2 cellular contexts compared by ENCODE assay signal in the genomic region with DNA sequence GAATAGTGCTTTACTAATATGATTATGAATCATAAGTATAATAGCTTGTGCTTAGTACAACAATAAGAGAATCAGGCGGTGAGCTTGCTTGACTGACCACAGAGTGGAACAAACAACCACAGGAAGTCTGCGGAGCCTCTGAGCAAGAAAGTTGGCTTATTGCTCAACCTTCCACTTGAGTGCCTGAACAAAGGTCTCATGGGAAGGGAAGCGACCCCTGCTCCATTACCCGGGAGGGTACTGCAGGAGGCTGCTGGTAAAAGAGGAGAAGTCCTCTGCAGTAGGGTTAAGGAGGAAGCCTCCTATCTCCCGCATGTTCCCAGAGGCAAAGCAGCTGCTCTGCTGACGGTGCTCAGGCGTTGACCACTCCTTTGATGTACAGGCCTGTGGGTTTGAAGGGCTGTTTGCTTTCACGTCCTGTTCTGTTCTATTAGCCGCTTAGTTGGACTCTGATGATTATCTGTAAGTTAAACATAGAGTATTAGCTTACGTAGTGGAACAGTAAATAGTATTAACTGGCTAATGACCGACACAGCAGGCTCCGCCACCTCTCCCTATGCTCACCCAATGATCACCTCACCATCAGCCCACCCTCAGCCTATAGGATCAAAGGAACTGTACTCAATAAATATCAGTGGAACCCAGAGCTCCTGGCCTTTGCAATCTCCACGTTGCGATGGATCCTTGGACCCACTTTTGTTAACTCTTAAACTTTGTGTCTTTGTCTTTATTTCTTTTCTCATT.
TF ChIP-seq lines count a peak whose summit lies in the region.

No MANE protein-coding gene starts in this region.

TF ChIP-seq in GM12878, 131 proteins besides CTCF, POLR2A, EP300 and RAD21:
- no peak for TF ChIP-seq RCOR1 (conservative IDR thresholded peaks at IDR 0.05; ENCODE audit: low read depth, low read length)
- peak in 1 of 2 experiments; percentile 71; a peak in 2 of 4 replicates for TF ChIP-seq CEBPB (IDR thresholded peaks at IDR 0.05; ENCODE audit: borderline replicate concordance in 1 of 2, low read depth in 2 of 2, low read length in 2 of 2)
- TF ChIP-seq, protein P1, sequence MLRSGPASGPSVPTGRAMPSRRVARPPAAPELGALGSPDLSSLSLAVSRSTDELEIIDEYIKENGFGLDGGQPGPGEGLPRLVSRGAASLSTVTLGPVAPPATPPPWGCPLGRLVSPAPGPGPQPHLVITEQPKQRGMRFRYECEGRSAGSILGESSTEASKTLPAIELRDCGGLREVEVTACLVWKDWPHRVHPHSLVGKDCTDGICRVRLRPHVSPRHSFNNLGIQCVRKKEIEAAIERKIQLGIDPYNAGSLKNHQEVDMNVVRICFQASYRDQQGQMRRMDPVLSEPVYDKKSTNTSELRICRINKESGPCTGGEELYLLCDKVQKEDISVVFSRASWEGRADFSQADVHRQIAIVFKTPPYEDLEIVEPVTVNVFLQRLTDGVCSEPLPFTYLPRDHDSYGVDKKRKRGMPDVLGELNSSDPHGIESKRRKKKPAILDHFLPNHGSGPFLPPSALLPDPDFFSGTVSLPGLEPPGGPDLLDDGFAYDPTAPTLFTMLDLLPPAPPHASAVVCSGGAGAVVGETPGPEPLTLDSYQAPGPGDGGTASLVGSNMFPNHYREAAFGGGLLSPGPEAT (IDR thresholded peaks at IDR 0.05; ENCODE audit: low read depth), result peak; percentile 49
- TF ChIP-seq RUNX3 (IDR thresholded peaks at IDR 0.05; ENCODE audit: low read length), result peak; percentile 82
- TF ChIP-seq IKZF2 (IDR thresholded peaks at IDR 0.05), result peak; percentile 29 to 50; a peak in 2 of 4 replicates
- TF ChIP-seq DPF2 (IDR thresholded peaks at IDR 0.05), result 0 out of 2 replicates have a peak, but pooled peaks have one; percentile 46
- 0 out of 2 replicates have a peak, but pooled peaks have one; percentile 27 for TF ChIP-seq IKZF1 (conservative IDR thresholded peaks at IDR 0.05)
- no peak for TF ChIP-seq KDM1A (IDR thresholded peaks at IDR 0.05; ENCODE audit: borderline replicate concordance)
TF ChIP-seq in GM12878: peak in this region for 6.

TF ChIP-seq in HepG2, 621 proteins besides CTCF, POLR2A, EP300 and RAD21 (continues in another document):
- TF ChIP-seq, protein P2, sequence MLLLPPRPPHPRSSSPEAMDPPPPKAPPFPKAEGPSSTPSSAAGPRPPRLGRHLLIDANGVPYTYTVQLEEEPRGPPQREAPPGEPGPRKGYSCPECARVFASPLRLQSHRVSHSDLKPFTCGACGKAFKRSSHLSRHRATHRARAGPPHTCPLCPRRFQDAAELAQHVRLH (CRISPR knock-in tag; IDR thresholded peaks at IDR 0.05; ENCODE audit: borderline replicate concordance, low read depth), result peak; percentile 37; the same call in 1 of the 2 replicates
- TF ChIP-seq ZNF383 (CRISPR knock-in tag; IDR thresholded peaks at IDR 0.05; ENCODE audit: borderline replicate concordance) (no peak), NR2F1 (CRISPR knock-in tag; IDR thresholded peaks at IDR 0.05) (peak in 1 of 2 experiments; percentile 33; a peak in 1 of 4 replicates), NFKB2 (CRISPR knock-in tag; IDR thresholded peaks at IDR 0.05; ENCODE audit: borderline replicate concordance) (no peak), NCOA1 (CRISPR knock-in tag; IDR thresholded peaks at IDR 0.05) (0 out of 2 replicates have a peak, but pooled peaks have one; percentile 23), ZNF547 (CRISPR knock-in tag; IDR thresholded peaks at IDR 0.05) (no peak), ZNF317 (CRISPR knock-in tag; IDR thresholded peaks at IDR 0.05) (peak; percentile 75), ZFP62 (CRISPR knock-in tag; IDR thresholded peaks at IDR 0.05) (no peak), MEF2D (CRISPR knock-in tag; IDR thresholded peaks at IDR 0.05) (peak; percentile 83), GABPA (IDR thresholded peaks at IDR 0.05; ENCODE audit: low read depth, low read length) (no peak), GABPA (CRISPR knock-in tag; IDR thresholded peaks at IDR 0.05; ENCODE audit: low read depth) (peak; percentile 23; the same call in 1 of the 2 replicates), ZNF598 (CRISPR knock-in tag; IDR thresholded peaks at IDR 0.05; ENCODE audit: borderline replicate concordance) (no peak; the same call in 1 of the 2 replicates), RFXANK (CRISPR knock-in tag; IDR thresholded peaks at IDR 0.05) (no peak), MXI1 (IDR thresholded peaks at IDR 0.05; ENCODE audit: borderline replicate concordance, low read depth, low read length) (peak; percentile 35; the same call in 1 of the 3 replicates), SKI (IDR thresholded peaks at IDR 0.05; ENCODE audit: partially characterized antibody) (peak; percentile 39), CBFB (CRISPR knock-in tag; IDR thresholded peaks at IDR 0.05) (peak; percentile 99), SMAD3 (CRISPR knock-in tag; IDR thresholded peaks at IDR 0.05) (no peak), NONO (IDR thresholded peaks at IDR 0.05) (no peak), NONO (CRISPR knock-in tag; conservative IDR thresholded peaks at IDR 0.05) (peak; percentile 86; the same call in 1 of the 2 replicates), TAF1 (CRISPR knock-in tag; IDR thresholded peaks at IDR 0.05) (peak; percentile 32)
- TF ChIP-seq, protein P3, sequence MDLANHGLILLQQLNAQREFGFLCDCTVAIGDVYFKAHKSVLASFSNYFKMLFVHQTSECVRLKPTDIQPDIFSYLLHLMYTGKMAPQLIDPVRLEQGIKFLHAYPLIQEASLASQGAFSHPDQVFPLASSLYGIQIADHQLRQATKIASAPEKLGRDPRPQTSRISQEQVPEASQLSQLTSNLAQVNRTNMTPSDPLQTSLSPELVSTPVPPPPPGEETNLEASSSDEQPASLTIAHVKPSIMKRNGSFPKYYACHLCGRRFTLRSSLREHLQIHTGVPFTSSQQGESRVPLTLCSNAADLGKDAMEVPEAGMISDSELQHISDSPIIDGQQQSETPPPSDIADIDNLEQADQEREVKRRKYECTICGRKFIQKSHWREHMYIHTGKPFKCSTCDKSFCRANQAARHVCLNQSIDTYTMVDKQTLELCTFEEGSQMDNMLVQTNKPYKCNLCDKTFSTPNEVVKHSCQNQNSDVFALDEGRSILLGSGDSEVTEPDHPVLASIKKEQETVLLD (CRISPR knock-in tag; IDR thresholded peaks at IDR 0.05; ENCODE audit: low read depth), result peak; percentile 23; the same call in 1 of the 2 replicates
- TF ChIP-seq, protein P4, sequence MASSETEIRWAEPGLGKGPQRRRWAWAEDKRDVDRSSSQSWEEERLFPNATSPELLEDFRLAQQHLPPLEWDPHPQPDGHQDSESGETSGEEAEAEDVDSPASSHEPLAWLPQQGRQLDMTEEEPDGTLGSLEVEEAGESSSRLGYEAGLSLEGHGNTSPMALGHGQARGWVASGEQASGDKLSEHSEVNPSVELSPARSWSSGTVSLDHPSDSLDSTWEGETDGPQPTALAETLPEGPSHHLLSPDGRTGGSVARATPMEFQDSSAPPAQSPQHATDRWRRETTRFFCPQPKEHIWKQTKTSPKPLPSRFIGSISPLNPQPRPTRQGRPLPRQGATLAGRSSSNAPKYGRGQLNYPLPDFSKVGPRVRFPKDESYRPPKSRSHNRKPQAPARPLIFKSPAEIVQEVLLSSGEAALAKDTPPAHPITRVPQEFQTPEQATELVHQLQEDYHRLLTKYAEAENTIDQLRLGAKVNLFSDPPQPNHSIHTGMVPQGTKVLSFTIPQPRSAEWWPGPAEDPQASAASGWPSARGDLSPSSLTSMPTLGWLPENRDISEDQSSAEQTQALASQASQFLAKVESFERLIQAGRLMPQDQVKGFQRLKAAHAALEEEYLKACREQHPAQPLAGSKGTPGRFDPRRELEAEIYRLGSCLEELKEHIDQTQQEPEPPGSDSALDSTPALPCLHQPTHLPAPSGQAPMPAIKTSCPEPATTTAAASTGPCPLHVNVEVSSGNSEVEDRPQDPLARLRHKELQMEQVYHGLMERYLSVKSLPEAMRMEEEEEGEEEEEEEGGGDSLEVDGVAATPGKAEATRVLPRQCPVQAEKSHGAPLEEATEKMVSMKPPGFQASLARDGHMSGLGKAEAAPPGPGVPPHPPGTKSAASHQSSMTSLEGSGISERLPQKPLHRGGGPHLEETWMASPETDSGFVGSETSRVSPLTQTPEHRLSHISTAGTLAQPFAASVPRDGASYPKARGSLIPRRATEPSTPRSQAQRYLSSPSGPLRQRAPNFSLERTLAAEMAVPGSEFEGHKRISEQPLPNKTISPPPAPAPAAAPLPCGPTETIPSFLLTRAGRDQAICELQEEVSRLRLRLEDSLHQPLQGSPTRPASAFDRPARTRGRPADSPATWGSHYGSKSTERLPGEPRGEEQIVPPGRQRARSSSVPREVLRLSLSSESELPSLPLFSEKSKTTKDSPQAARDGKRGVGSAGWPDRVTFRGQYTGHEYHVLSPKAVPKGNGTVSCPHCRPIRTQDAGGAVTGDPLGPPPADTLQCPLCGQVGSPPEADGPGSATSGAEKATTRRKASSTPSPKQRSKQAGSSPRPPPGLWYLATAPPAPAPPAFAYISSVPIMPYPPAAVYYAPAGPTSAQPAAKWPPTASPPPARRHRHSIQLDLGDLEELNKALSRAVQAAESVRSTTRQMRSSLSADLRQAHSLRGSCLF (CRISPR knock-in tag; IDR thresholded peaks at IDR 0.05; ENCODE audit: borderline replicate concordance), result no peak
- TF ChIP-seq, protein P5, sequence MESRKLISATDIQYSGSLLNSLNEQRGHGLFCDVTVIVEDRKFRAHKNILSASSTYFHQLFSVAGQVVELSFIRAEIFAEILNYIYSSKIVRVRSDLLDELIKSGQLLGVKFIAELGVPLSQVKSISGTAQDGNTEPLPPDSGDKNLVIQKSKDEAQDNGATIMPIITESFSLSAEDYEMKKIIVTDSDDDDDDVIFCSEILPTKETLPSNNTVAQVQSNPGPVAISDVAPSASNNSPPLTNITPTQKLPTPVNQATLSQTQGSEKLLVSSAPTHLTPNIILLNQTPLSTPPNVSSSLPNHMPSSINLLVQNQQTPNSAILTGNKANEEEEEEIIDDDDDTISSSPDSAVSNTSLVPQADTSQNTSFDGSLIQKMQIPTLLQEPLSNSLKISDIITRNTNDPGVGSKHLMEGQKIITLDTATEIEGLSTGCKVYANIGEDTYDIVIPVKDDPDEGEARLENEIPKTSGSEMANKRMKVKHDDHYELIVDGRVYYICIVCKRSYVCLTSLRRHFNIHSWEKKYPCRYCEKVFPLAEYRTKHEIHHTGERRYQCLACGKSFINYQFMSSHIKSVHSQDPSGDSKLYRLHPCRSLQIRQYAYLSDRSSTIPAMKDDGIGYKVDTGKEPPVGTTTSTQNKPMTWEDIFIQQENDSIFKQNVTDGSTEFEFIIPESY (CRISPR knock-in tag; IDR thresholded peaks at IDR 0.05), result peak; percentile 37; the same call in 1 of the 2 replicates
- TF ChIP-seq, protein P6, sequence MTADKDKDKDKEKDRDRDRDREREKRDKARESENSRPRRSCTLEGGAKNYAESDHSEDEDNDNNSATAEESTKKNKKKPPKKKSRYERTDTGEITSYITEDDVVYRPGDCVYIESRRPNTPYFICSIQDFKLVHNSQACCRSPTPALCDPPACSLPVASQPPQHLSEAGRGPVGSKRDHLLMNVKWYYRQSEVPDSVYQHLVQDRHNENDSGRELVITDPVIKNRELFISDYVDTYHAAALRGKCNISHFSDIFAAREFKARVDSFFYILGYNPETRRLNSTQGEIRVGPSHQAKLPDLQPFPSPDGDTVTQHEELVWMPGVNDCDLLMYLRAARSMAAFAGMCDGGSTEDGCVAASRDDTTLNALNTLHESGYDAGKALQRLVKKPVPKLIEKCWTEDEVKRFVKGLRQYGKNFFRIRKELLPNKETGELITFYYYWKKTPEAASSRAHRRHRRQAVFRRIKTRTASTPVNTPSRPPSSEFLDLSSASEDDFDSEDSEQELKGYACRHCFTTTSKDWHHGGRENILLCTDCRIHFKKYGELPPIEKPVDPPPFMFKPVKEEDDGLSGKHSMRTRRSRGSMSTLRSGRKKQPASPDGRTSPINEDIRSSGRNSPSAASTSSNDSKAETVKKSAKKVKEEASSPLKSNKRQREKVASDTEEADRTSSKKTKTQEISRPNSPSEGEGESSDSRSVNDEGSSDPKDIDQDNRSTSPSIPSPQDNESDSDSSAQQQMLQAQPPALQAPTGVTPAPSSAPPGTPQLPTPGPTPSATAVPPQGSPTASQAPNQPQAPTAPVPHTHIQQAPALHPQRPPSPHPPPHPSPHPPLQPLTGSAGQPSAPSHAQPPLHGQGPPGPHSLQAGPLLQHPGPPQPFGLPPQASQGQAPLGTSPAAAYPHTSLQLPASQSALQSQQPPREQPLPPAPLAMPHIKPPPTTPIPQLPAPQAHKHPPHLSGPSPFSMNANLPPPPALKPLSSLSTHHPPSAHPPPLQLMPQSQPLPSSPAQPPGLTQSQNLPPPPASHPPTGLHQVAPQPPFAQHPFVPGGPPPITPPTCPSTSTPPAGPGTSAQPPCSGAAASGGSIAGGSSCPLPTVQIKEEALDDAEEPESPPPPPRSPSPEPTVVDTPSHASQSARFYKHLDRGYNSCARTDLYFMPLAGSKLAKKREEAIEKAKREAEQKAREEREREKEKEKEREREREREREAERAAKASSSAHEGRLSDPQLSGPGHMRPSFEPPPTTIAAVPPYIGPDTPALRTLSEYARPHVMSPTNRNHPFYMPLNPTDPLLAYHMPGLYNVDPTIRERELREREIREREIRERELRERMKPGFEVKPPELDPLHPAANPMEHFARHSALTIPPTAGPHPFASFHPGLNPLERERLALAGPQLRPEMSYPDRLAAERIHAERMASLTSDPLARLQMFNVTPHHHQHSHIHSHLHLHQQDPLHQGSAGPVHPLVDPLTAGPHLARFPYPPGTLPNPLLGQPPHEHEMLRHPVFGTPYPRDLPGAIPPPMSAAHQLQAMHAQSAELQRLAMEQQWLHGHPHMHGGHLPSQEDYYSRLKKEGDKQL (CRISPR knock-in tag; IDR thresholded peaks at IDR 0.05; ENCODE audit: low read depth), result peak; percentile 100
